8 cellular contexts compared by ENCODE assay signal in the genomic region with DNA sequence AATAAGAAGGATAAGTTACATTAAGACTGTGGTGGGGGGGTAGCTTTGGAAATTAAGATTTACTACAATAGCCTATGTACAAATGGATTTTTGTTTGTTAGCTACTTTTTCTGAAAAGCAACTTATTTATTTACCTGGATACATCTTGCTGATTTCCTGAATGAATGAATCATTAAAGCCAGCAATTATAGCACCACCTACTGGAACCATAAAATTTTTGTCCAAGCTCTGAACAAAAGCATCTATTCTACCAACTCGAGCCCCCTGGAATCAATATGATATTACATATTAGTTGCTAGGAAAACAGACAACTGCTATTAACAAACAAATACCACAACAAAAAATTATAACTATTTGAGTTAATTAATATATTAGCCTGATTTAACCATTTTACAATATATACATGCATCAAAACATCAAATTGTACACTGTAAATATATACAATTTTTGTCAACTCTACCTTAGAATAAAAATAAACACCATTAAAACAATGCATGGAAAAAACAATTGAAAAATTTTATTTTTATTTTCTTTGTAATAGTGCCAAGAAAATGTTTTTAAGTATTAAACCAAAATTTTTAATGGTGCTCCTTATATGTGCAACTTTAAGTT. TPM values are rescaled to one million over a fixed set of nuclear protein-coding genes. Genes with fewer than 3 reads are reported as not detected.
DNase-seq lines count a peak whose midpoint lies in the region; TF ChIP-seq lines count a peak whose summit lies in the region.

No MANE protein-coding gene starts in this region.

- POLR2A ChIA-PET in A673 (lab: Charles Lee; ENCODE audit: low non-redundant PET), result no interaction called here

- H3K9me3 Mint-ChIP-seq in activated T-helper 2 cell treated with anti-CD3 and anti-CD28 coated beads, Interferon-gamma antibody, Interleukin-2, Interleukin-4, amounts not matched to agents 10 μg/mL and 5 μg/mL and 100 μg/mL, durations not matched to agents 14 hours and 24 hours and 36 hours, result no peaks in the 10 kb centered on the region

- DNase-seq in A673 (ENCODE audit: low spot score), result peak; percentile 45
- DNase-seq in GM12864 (ENCODE audit: low read depth), result no peak
- DNase-seq in NCI-H82 treated with DMSO at 0.1 percent for 48 hours (lab: John Stamatoyannopoulos, UW; ENCODE audit: unreplicated experiment), result peak; percentile 9
- DNase-seq in esophagus muscularis mucosa (ENCODE audit: extremely low spot score), result no peak
- no peak for DNase-seq in spleen
- DNase-seq in amniotic stem cell (lab: John Stamatoyannopoulos, UW), result no peak
- no peak for DNase-seq in posterior cingulate gyrus
- no peak for DNase-seq in activated T-helper 2 cell treated with anti-CD3 and anti-CD28 coated beads, Interferon-gamma antibody, Interleukin-2, Interleukin-4, amounts not matched to agents 10 μg/mL and 5 μg/mL and 100 μg/mL, durations not matched to agents 14 hours and 24 hours and 36 hours (ENCODE audit: low spot score)

- peaks cover 26% of the 10 kb centered on the region for H3K36me3 Mint-ChIP-seq in activated T-helper 2 cell treated with anti-CD3 and anti-CD28 coated beads, Interferon-gamma antibody, Interleukin-2, Interleukin-4, amounts not matched to agents 10 μg/mL and 5 μg/mL and 100 μg/mL, durations not matched to agents 14 hours and 24 hours and 36 hours (ENCODE audit: low read depth)

- H3K4me1 Mint-ChIP-seq in activated T-helper 2 cell treated with anti-CD3 and anti-CD28 coated beads, Interferon-gamma antibody, Interleukin-2, Interleukin-4, amounts not matched to agents 10 μg/mL and 5 μg/mL and 100 μg/mL, durations not matched to agents 14 hours and 24 hours and 36 hours (ENCODE audit: low read depth), result peaks cover 3% of the 10 kb centered on the region

- H3K27me3 Mint-ChIP-seq in activated T-helper 2 cell treated with anti-CD3 and anti-CD28 coated beads, Interferon-gamma antibody, Interleukin-2, Interleukin-4, amounts not matched to agents 10 μg/mL and 5 μg/mL and 100 μg/mL, durations not matched to agents 14 hours and 24 hours and 36 hours (ENCODE audit: low read depth), result no peaks in the 10 kb centered on the region

- no peak for TF ChIP-seq EP300 in esophagus muscularis mucosa (IDR thresholded peaks at IDR 0.05)

- H3K36me3 ChIP-seq in A673 (ENCODE audit: insufficient read depth, low read length, poor library complexity, severe bottlenecking), result no peaks in the 10 kb centered on the region
- H3K36me3 ChIP-seq in esophagus muscularis mucosa, result peaks cover 0 to 18% (median 8%) of the 10 kb centered on the region in 4 donors
- peaks cover 0 to 53% (median 11%) of the 10 kb centered on the region in 6 donors for H3K36me3 ChIP-seq in spleen

- H3K4me1 ChIP-seq in A673 (ENCODE audit: insufficient read depth, low read length, poor library complexity, severe bottlenecking) (no peaks in the 10 kb centered on the region), esophagus muscularis mucosa (no peaks in the 10 kb centered on the region), spleen (no peaks in the 10 kb centered on the region)

- H3K4me3 Mint-ChIP-seq in activated T-helper 2 cell treated with anti-CD3 and anti-CD28 coated beads, Interferon-gamma antibody, Interleukin-2, Interleukin-4, amounts not matched to agents 10 μg/mL and 5 μg/mL and 100 μg/mL, durations not matched to agents 14 hours and 24 hours and 36 hours (ENCODE audit: low read depth), result no peak overlapping the region

- intact Hi-C loops in A673 (cut with micrococcal nuclease; ENCODE audit: unreplicated experiment) (loop anchor here (5.0 to 10.0 kb wide), 2 partner anchors 163 to 660 kb away; no protein-coding TSS in a partner anchor), esophagus muscularis mucosa (cut with DNase I) (loop anchor here (2.0 to 10.0 kb wide), 2 partner anchors 164 to 660 kb away; no protein-coding TSS in a partner anchor), spleen (cut with DNase I; ENCODE audit: low total_unique reads) (no loop called here), posterior cingulate gyrus (cut with DNase I) (no loop called here)
- intact Hi-C loops in activated T-helper 2 cell treated with anti-CD3 and anti-CD28 coated beads, Interferon-gamma antibody, Interleukin-2, Interleukin-4, amounts not matched to agents 10 μg/mL and 5 μg/mL and 100 μg/mL, durations not matched to agents 14 hours and 24 hours and 36 hours (cut with micrococcal nuclease), result loop anchor here (2.0 kb wide), 1 partner anchor 164 kb away; no protein-coding TSS in a partner anchor

- H3K9me3 ChIP-seq in A673 (ENCODE audit: low read depth, low read length, poor library complexity, severe bottlenecking) (no peaks in the 10 kb centered on the region), esophagus muscularis mucosa (no peaks in the 10 kb centered on the region), spleen (no peaks in the 10 kb centered on the region)

- 10% methylated on average over 1 of the region's 1 CpG for WGBS in esophagus muscularis mucosa
- 20 to 38% (median 23%) methylated on average over 1 of the region's 1 CpG for WGBS in spleen, 5 donors

- CTCF ChIA-PET in A673 (lab: Charles Lee), result interaction anchor here (0.5 to 1.2 kb wide), 4 partner anchors 12 to 165 kb away, joined by 3 to 7 read pairs (median 4); no protein-coding TSS in a partner anchor

- no TSS peak for BruUV-seq in A673 (replicated peaks; lab: Mats Ljungman, UMichigan)

- no peak overlapping the region for H3K27ac Mint-ChIP-seq in activated T-helper 2 cell treated with anti-CD3 and anti-CD28 coated beads, Interferon-gamma antibody, Interleukin-2, Interleukin-4, amounts not matched to agents 10 μg/mL and 5 μg/mL and 100 μg/mL, durations not matched to agents 14 hours and 24 hours and 36 hours

- H3K27me3 ChIP-seq in A673 (replicated peaks; ENCODE audit: insufficient read depth, low read depth, low read length, poor library complexity), result no peaks in the 10 kb centered on the region
- H3K27me3 ChIP-seq in esophagus muscularis mucosa, result no peaks in the 10 kb centered on the region
- H3K27me3 ChIP-seq in spleen (replicated peaks in 1 of 7), result no peaks in the 10 kb centered on the region

- TF ChIP-seq POLR2A in esophagus muscularis mucosa (IDR thresholded peaks at IDR 0.05; ENCODE audit: low read depth) (no peak), spleen (IDR thresholded peaks at IDR 0.05) (no peak)

- TF ChIP-seq CTCF in A673 (conservative IDR thresholded peaks at IDR 0.05; ENCODE audit: low read depth, low read length) (peak; percentile 77), GM12864 (IDR thresholded peaks at IDR 0.05; ENCODE audit: low read depth, low read length, missing control alignments) (peak; percentile 40), esophagus muscularis mucosa (IDR thresholded peaks at IDR 0.05) (peak; percentile 45 to 61 (median 46)), spleen (IDR thresholded peaks at IDR 0.05 in 8 of 11, conservative IDR thresholded peaks at IDR 0.05 in 3 of 11) (peak in 6 of 11 experiments; percentile 9 to 45 (median 37))

- H3K27ac ChIP-seq in A673 (ENCODE audit: low read depth, low read length, poor library complexity, severe bottlenecking), result no peak overlapping the region
- H3K27ac ChIP-seq in esophagus muscularis mucosa (replicated peaks in 1 of 4), result no peak overlapping the region
- no peak overlapping the region for H3K27ac ChIP-seq in spleen

- H3K4me3 ChIP-seq in A673 (ENCODE audit: low read depth, low read length, poor library complexity, severe bottlenecking), result no peak overlapping the region
- no peak overlapping the region for H3K4me3 ChIP-seq in GM12864 (ENCODE audit: low read depth, low read length)
- no peak overlapping the region for H3K4me3 ChIP-seq in esophagus muscularis mucosa
- H3K4me3 ChIP-seq in spleen, result no peak overlapping the region

RNA-seq across cellular contexts. Expression of a gene that starts 15.3 kb away (rescaled TPM):
- total RNA-seq in A673 (2021) (11.6 and 12.9 TPM in 2 replicates), esophagus muscularis mucosa (1 to 10 TPM; 3.8 to 6.2 (median 4.0) TPM), spleen (10 to 100 TPM in 6 of 7 donors, 1 to 10 TPM in 1; 9.1 to 15.2 (median 13.2) TPM)
- 1 to 10 TPM; 4.8 to 7.6 (median 6.5) TPM for polyA plus RNA-seq in spleen
- total RNA-seq in activated T-helper 2 cell treated with anti-CD3 and anti-CD28 coated beads, Interferon-gamma antibody, Interleukin-2, Interleukin-4, amounts not matched to agents 10 μg/mL and 5 μg/mL and 100 μg/mL, durations not matched to agents 14 hours and 24 hours and 36 hours, result 13.4 TPM in 2 replicates

Comparison
In these comparisons a context has a peak if more than half of its experiments do, and no peak if none do; other contexts are left out.
1. DNase-seq: peak in A673 (single experiment) and NCI-H82 treated with DMSO at 0.1 percent for 48 hours (single experiment); none in GM12864 (single experiment), esophagus muscularis mucosa (single experiment), spleen (single experiment), amniotic stem cell (single experiment), posterior cingulate gyrus (0 of 10) and activated T-helper 2 cell treated with anti-CD3 and anti-CD28 coated beads, Interferon-gamma antibody, Interleukin-2, Interleukin-4, amounts not matched to agents 10 μg/mL and 5 μg/mL and 100 μg/mL, durations not matched to agents 14 hours and 24 hours and 36 hours (single experiment).
2. intact Hi-C loops: an anchor here in A673 (5.0 to 10.0 kb wide), esophagus muscularis mucosa (2.0 to 10.0 kb wide) and activated T-helper 2 cell treated with anti-CD3 and anti-CD28 coated beads, Interferon-gamma antibody, Interleukin-2, Interleukin-4, amounts not matched to agents 10 μg/mL and 5 μg/mL and 100 μg/mL, durations not matched to agents 14 hours and 24 hours and 36 hours (2.0 kb wide); none called in spleen and posterior cingulate gyrus.
3. Peak in every context shown above with its lines, with median percentiles within 50 percentile points of each other: CTCF ChIP-seq.